In genomic region chr1:27102707-27103468, GRCh38 we compare ENCODE assay signal across 1 cellular context.
TF ChIP-seq lines count a peak whose summit lies in the region.

No MANE protein-coding gene starts in this region.

TF ChIP-seq in HEK293, 187 proteins besides CTCF, POLR2A, EP300 and RAD21 (continued from another document):
- TF ChIP-seq AEBP2 (tag by site-specific recombination; IDR thresholded peaks at IDR 0.05; ENCODE audit: borderline replicate concordance): no peak
- TF ChIP-seq ZNF362 (tag by site-specific recombination; IDR thresholded peaks at IDR 0.05): no peak
- peak; percentile 47; the same call in 1 of the 2 replicates for TF ChIP-seq ZNF391 (tag by site-specific recombination; IDR thresholded peaks at IDR 0.05; ENCODE audit: borderline replicate concordance, low read depth)
- TF ChIP-seq ZBTB7A (tag by site-specific recombination; IDR thresholded peaks at IDR 0.05; ENCODE audit: low read depth): no peak
- no peak for TF ChIP-seq KLF9 (tag by site-specific recombination; IDR thresholded peaks at IDR 0.05; ENCODE audit: low read depth)
- no peak for TF ChIP-seq KLF16 (tag by site-specific recombination; IDR thresholded peaks at IDR 0.05)
- TF ChIP-seq ZNF596 (tag by site-specific recombination; IDR thresholded peaks at IDR 0.05): no peak
- peak; percentile 18; the same call in 1 of the 2 replicates for TF ChIP-seq ZNF394 (tag by site-specific recombination; IDR thresholded peaks at IDR 0.05; ENCODE audit: borderline replicate concordance)
- TF ChIP-seq ZNF707 (tag by site-specific recombination; IDR thresholded peaks at IDR 0.05): no peak
- no peak for TF ChIP-seq ZNF544 (tag by site-specific recombination; IDR thresholded peaks at IDR 0.05)
- TF ChIP-seq ZNF223 (tag by site-specific recombination; IDR thresholded peaks at IDR 0.05): no peak
- no peak for TF ChIP-seq ZNF776 (tag by site-specific recombination; IDR thresholded peaks at IDR 0.05; ENCODE audit: borderline replicate concordance)
- no peak for TF ChIP-seq ZBTB48 (tag by site-specific recombination; IDR thresholded peaks at IDR 0.05)
- TF ChIP-seq ZNF23 (tag by site-specific recombination; IDR thresholded peaks at IDR 0.05; ENCODE audit: borderline replicate concordance): no peak
- no peak for TF ChIP-seq ZNF311 (tag by site-specific recombination; IDR thresholded peaks at IDR 0.05; ENCODE audit: borderline replicate concordance)
- TF ChIP-seq GLIS2 (tag by site-specific recombination; IDR thresholded peaks at IDR 0.05): peak; percentile 39
- TF ChIP-seq ZNF830 (tag by site-specific recombination; IDR thresholded peaks at IDR 0.05; ENCODE audit: low read depth): no peak
- TF ChIP-seq ZNF792 (tag by site-specific recombination; IDR thresholded peaks at IDR 0.05): no peak
- no peak for TF ChIP-seq MZF1 (tag by site-specific recombination; IDR thresholded peaks at IDR 0.05; ENCODE audit: borderline replicate concordance)
- no peak for TF ChIP-seq ZNF221 (tag by site-specific recombination; IDR thresholded peaks at IDR 0.05; ENCODE audit: borderline replicate concordance)
- TF ChIP-seq GLIS1 (tag by site-specific recombination; IDR thresholded peaks at IDR 0.05): no peak
- TF ChIP-seq ZNF548 (tag by site-specific recombination; IDR thresholded peaks at IDR 0.05): no peak
- TF ChIP-seq ZNF350 (tag by site-specific recombination; IDR thresholded peaks at IDR 0.05): no peak
- TF ChIP-seq ZNF654 (tag by site-specific recombination; IDR thresholded peaks at IDR 0.05; ENCODE audit: low read depth): peak; percentile 92
- TF ChIP-seq TCF7L2 (IDR thresholded peaks at IDR 0.05; ENCODE audit: borderline replicate concordance, low read depth, low read length): no peak
- TF ChIP-seq ZNF169 (tag by site-specific recombination; IDR thresholded peaks at IDR 0.05): no peak
- TF ChIP-seq ZNF266 (tag by site-specific recombination; IDR thresholded peaks at IDR 0.05; ENCODE audit: low read depth): no peak
- TF ChIP-seq ZNF121 (tag by site-specific recombination; IDR thresholded peaks at IDR 0.05): no peak
- TF ChIP-seq PATZ1 (tag by site-specific recombination; IDR thresholded peaks at IDR 0.05): peak; percentile 29; the same call in 1 of the 2 replicates
- no peak for TF ChIP-seq PRDM6 (tag by site-specific recombination; IDR thresholded peaks at IDR 0.05)
- TF ChIP-seq ZNF280D (tag by site-specific recombination; IDR thresholded peaks at IDR 0.05): no peak
- peak; percentile 51; the same call in 1 of the 2 replicates for TF ChIP-seq ZIC2 (tag by site-specific recombination; IDR thresholded peaks at IDR 0.05)
TF ChIP-seq in HEK293: peak in this region for 8.
